In the genomic region with DNA sequence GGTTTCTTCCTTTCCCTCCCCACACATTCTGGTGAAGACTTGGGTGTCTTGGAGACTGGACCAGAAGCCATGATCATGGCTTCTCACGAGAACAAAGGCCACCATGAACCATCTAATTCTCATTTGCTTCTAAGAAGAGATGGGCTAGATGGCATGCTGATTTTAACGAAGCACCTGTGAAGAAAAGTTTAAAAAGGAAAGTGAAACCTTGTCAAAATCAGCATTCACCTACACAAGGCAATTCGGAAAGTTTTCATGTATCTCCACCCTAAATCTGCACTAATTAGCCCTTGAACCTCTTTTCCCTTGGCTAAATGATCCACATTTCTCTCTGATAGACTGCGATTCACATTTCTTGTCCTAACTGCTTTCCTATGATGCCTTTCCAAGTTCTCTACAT, we compare ENCODE assay signal across 23 cellular contexts.
DNase-seq lines count a peak whose midpoint lies in the region; ATAC-seq and TF ChIP-seq lines count a peak whose summit lies in the region.
"Had no signal": no experiment of that assay in that cellular context is flagged by ENCODE, and none has a peak within 500 bp of the region (broad histone marks: within the 10 kb centered on the region; RNA-seq: fewer than 3 reads in every experiment).

No MANE protein-coding gene starts in this region.

- no peak overlapping the region for H3K27ac ChIP-seq in A673 (ENCODE audit: low read depth, low read length, poor library complexity, severe bottlenecking)
- H3K27ac ChIP-seq: foreskin keratinocyte, KMS-11, thoracic aorta, uterus had no signal

- H3K27ac Mint-ChIP-seq in activated naive CD4-positive, alpha-beta T cell treated with anti-CD3 and anti-CD28 coated beads, Interleukin-2, amount 50 U/mL, for 24 hours, result no peak overlapping the region
- H3K27ac Mint-ChIP-seq in brain, result peak overlapping the region in 3 of 5 experiments; percentile 8 to 81 (median 77)
- peak overlapping the region in 1 of 2 donors; percentile 65 for H3K27ac Mint-ChIP-seq in stimulated activated naive CD8-positive, alpha-beta T cell treated with anti-CD3 and anti-CD28 coated beads, Interleukin-15, amount 100 ng/mL, for 72 hours

- BruUV-seq in A673 (replicated peaks; lab: Mats Ljungman, UMichigan), result no TSS peak

- H3K27me3 ChIP-seq in A673 (replicated peaks; ENCODE audit: insufficient read depth, low read depth, low read length, poor library complexity), result no peaks in the 10 kb centered on the region
- H3K27me3 ChIP-seq: foreskin keratinocyte, uterus had no signal

- no peaks in the 10 kb centered on the region for H3K27me3 Mint-ChIP-seq in activated naive CD4-positive, alpha-beta T cell treated with anti-CD3 and anti-CD28 coated beads, Interleukin-2, amount 50 U/mL, for 24 hours
- H3K27me3 Mint-ChIP-seq in brain, result no peaks in the 10 kb centered on the region
- H3K27me3 Mint-ChIP-seq in stimulated activated naive CD8-positive, alpha-beta T cell treated with anti-CD3 and anti-CD28 coated beads, Interleukin-15, amount 100 ng/mL, for 72 hours, result no peaks in the 10 kb centered on the region

- H3K9me3 ChIP-seq in A673 (ENCODE audit: low read depth, low read length, poor library complexity, severe bottlenecking), result no peaks in the 10 kb centered on the region
- H3K9me3 ChIP-seq: thoracic aorta, uterus had no signal

- H3K4me3 Mint-ChIP-seq in activated naive CD4-positive, alpha-beta T cell treated with anti-CD3 and anti-CD28 coated beads, Interleukin-2, amount 50 U/mL, for 24 hours, result peak overlapping the region; percentile 53
- no peak overlapping the region for H3K4me3 Mint-ChIP-seq in brain
- H3K4me3 Mint-ChIP-seq in stimulated activated naive CD8-positive, alpha-beta T cell treated with anti-CD3 and anti-CD28 coated beads, Interleukin-15, amount 100 ng/mL, for 72 hours, result peak overlapping the region; percentile 46 to 62

- ATAC-seq in stimulated activated naive CD8-positive, alpha-beta T cell treated with anti-CD3 and anti-CD28 coated beads, Interleukin-15, amount 100 ng/mL, for 72 hours, result no peak
- ATAC-seq: foreskin keratinocyte, left colon had no signal

- intact Hi-C loops in A673 (cut with micrococcal nuclease; ENCODE audit: unreplicated experiment), result no loop called here

- peaks cover 22% of the 10 kb centered on the region for H3K4me1 ChIP-seq in A673 (ENCODE audit: insufficient read depth, low read length, poor library complexity, severe bottlenecking)
- H3K4me1 ChIP-seq: foreskin keratinocyte, uterus had no signal

- H3K4me3 ChIP-seq in A673 (ENCODE audit: low read depth, low read length, poor library complexity, severe bottlenecking), result no peak overlapping the region
- H3K4me3 ChIP-seq: smooth muscle cell, thoracic aorta, uterus had no signal

- TF ChIP-seq CTCF in brain (conservative IDR thresholded peaks at IDR 0.05) (no peak), A673 (conservative IDR thresholded peaks at IDR 0.05; ENCODE audit: low read depth, low read length) (no peak)

- CTCF ChIA-PET in A673 (lab: Charles Lee), result no interaction called here

- DNase-seq in activated naive CD4-positive, alpha-beta T cell treated with anti-CD3 and anti-CD28 coated beads, Interleukin-2, amount 50 U/mL, for 16 hours, result no peak
- peak; percentile 23 for DNase-seq in OCI-M1 (lab: John Stamatoyannopoulos, UW)
- DNase-seq in stimulated activated naive CD8-positive, alpha-beta T cell treated with anti-CD3 and anti-CD28 coated beads, Interleukin-15, amount 100 ng/mL, for 72 hours, result no peak
- DNase-seq in A673 (ENCODE audit: low spot score), result no peak
- DNase-seq in NCI-H2081 (lab: John Stamatoyannopoulos, UW), result no peak
- DNase-seq: activated CD4-positive, CD25-positive, alpha-beta regulatory T cell treated with anti-CD3 and anti-CD28 coated beads, Interleukin-2, amount 50 U/mL, for 72 hours; activated CD8-positive, alpha-beta memory T cell treated with anti-CD3 and anti-CD28 coated beads, Interleukin-2, amount 50 U/mL, for 4 hours; DMS153; foreskin keratinocyte; HCEC 1CT; left colon; mesendoderm; NCI-H146; NCI-H510A treated with DMSO at 0.1 percent for 48 hours; SHP77 treated with DMSO at 0.1 percent for 48 hours; stimulated activated CD4-positive, alpha-beta T cell treated with anti-CD3 and anti-CD28 coated beads, Interleukin-2, amount 100 ng/mL, for 24 hours; SW 1271; uterus had no signal

- H3K4me1 Mint-ChIP-seq in activated naive CD4-positive, alpha-beta T cell treated with anti-CD3 and anti-CD28 coated beads, Interleukin-2, amount 50 U/mL, for 24 hours, result peaks cover 19% of the 10 kb centered on the region
- H3K4me1 Mint-ChIP-seq in brain, result peaks cover 47% of the 10 kb centered on the region
- H3K4me1 Mint-ChIP-seq in stimulated activated naive CD8-positive, alpha-beta T cell treated with anti-CD3 and anti-CD28 coated beads, Interleukin-15, amount 100 ng/mL, for 72 hours, result peaks cover 17% of the 10 kb centered on the region

- POLR2A ChIA-PET in A673 (lab: Charles Lee; ENCODE audit: low non-redundant PET), result interaction anchor here (0.7 kb wide), 1 partner anchor 405 kb away, joined by 10 read pairs; no protein-coding TSS in a partner anchor

- no peaks in the 10 kb centered on the region for H3K9me3 Mint-ChIP-seq in activated naive CD4-positive, alpha-beta T cell treated with anti-CD3 and anti-CD28 coated beads, Interleukin-2, amount 50 U/mL, for 24 hours
- H3K9me3 Mint-ChIP-seq in brain, result no peaks in the 10 kb centered on the region
- no peaks in the 10 kb centered on the region for H3K9me3 Mint-ChIP-seq in stimulated activated naive CD8-positive, alpha-beta T cell treated with anti-CD3 and anti-CD28 coated beads, Interleukin-15, amount 100 ng/mL, for 72 hours

- H3K36me3 Mint-ChIP-seq in activated naive CD4-positive, alpha-beta T cell treated with anti-CD3 and anti-CD28 coated beads, Interleukin-2, amount 50 U/mL, for 24 hours, result no peaks in the 10 kb centered on the region
- peaks cover 37% of the 10 kb centered on the region for H3K36me3 Mint-ChIP-seq in brain

- peaks cover 19% of the 10 kb centered on the region for H3K36me3 ChIP-seq in A673 (ENCODE audit: insufficient read depth, low read length, poor library complexity, severe bottlenecking)
- H3K36me3 ChIP-seq: thoracic aorta, uterus had no signal

Comparison
In these comparisons a context has a peak if more than half of its experiments do, and no peak if none do; other contexts are left out.
1. H3K4me3 Mint-ChIP-seq: peak in activated naive CD4-positive, alpha-beta T cell treated with anti-CD3 and anti-CD28 coated beads, Interleukin-2, amount 50 U/mL, for 24 hours (single experiment) and stimulated activated naive CD8-positive, alpha-beta T cell treated with anti-CD3 and anti-CD28 coated beads, Interleukin-15, amount 100 ng/mL, for 72 hours (2 of 2); none in brain (0 of 5).